ENCODE assay signal across 8 cellular contexts in the genomic region with DNA sequence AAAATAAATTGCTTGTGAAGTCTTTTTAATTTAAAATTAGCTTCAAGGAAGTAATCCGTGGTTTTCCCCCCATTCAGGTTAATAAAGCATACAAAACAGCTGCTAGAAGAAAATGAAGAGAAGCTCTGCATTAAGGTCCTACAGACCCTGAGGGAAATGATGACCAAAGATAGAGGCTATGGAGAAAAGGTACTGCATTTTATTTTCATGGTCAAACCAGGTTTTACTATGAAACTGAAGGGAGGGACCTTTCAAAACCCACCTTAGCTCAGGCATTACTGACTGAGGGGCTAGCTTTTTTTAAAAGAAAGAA.
A peak's percentile ranks its signal among the peaks of the same experiment; 100 is the strongest.
DNase-seq lines count a peak whose midpoint lies in the region; ATAC-seq and TF ChIP-seq lines count a peak whose summit lies in the region.

No MANE protein-coding gene starts in this region.

- H4K91ac ChIP-seq in neuronal stem cell (ENCODE audit: low read depth, low read length, poor library complexity): no peak overlapping the region

- peak; percentile 16 for TF ChIP-seq CTCF in type B pancreatic cell (conservative IDR thresholded peaks at IDR 0.05)

- no peaks in the 10 kb centered on the region for H3K27me3 ChIP-seq in neuronal stem cell (ENCODE audit: control insufficient read depth in 3 of 3, insufficient read depth in 3 of 3, low read depth in 1 of 3, low read length in 3 of 3)

- H3K27me3 Mint-ChIP-seq in T-helper 2 cell treated with Interferon-gamma antibody and Interleukin-4, amounts not matched to agents 5 μg/mL and 100 μg/mL, for 36 hours (ENCODE audit: low read depth): no peaks in the 10 kb centered on the region
- no peaks in the 10 kb centered on the region for H3K27me3 Mint-ChIP-seq in type B pancreatic cell

- H2BK120ac ChIP-seq in neuronal stem cell (ENCODE audit: low read depth, low read length): no peak overlapping the region

- no peak overlapping the region for H4K8ac ChIP-seq in neuronal stem cell (ENCODE audit: low read depth, low read length)

- no peak overlapping the region for H2BK12ac ChIP-seq in neuronal stem cell (ENCODE audit: low read length)

- H3K9ac ChIP-seq in neuronal stem cell (ENCODE audit: low read depth, low read length, poor library complexity): no peak overlapping the region

- no peak overlapping the region for H2BK15ac ChIP-seq in neuronal stem cell (ENCODE audit: low read length)

- ATAC-seq in HG03175 (IDR thresholded peaks at IDR 0.05; ENCODE audit: unreplicated experiment): peak; percentile 19

- H3K79me1 ChIP-seq in neuronal stem cell (ENCODE audit: low read depth, low read length): no peaks in the 10 kb centered on the region

- peak overlapping the region; percentile 59 for H3K27ac ChIP-seq in caudate nucleus (ENCODE audit: low read depth, low read length)
- H3K27ac ChIP-seq in neuronal stem cell (replicated peaks; ENCODE audit: low read length): no peak overlapping the region

- no peak overlapping the region for H3K23ac ChIP-seq in neuronal stem cell (ENCODE audit: low read depth, low read length, poor library complexity)

- H3K14ac ChIP-seq in neuronal stem cell (ENCODE audit: low read length): no peak overlapping the region

- no peaks in the 10 kb centered on the region for H3K9me3 ChIP-seq in neuronal stem cell (replicated peaks in 1 of 2; ENCODE audit: control insufficient read depth in 2 of 2, insufficient read depth in 1 of 2, low read depth in 1 of 2, low read length in 2 of 2)

- H2AFZ ChIP-seq in neuronal stem cell (ENCODE audit: low read length): no peak overlapping the region

- no peak for DNase-seq in T-helper 2 cell treated with Interferon-gamma antibody and Interleukin-4, amounts not matched to agents 5 μg/mL and 100 μg/mL, for 36 hours (ENCODE audit: low spot score)
- no peak for DNase-seq in T-helper 2 cell
- DNase-seq in caudate nucleus (lab: John Stamatoyannopoulos, UW): no peak
- no peak for DNase-seq in type B pancreatic cell (ENCODE audit: extremely low spot score, unreplicated experiment)
- no peak for DNase-seq in neuronal stem cell (ENCODE audit: low spot score)
- DNase-seq in dedifferentiated amniotic fluid mesenchymal stem cell (ENCODE audit: extremely low spot score): no peak
- no peak for DNase-seq in NCI-H1436 treated with DMSO at 0.1 percent for 48 hours (lab: John Stamatoyannopoulos, UW)

- H3K4me3 ChIP-seq in neuronal stem cell (ENCODE audit: low read length in 2 of 2): no peak overlapping the region

- peaks cover 21% of the 10 kb centered on the region for H3K36me3 Mint-ChIP-seq in T-helper 2 cell treated with Interferon-gamma antibody and Interleukin-4, amounts not matched to agents 5 μg/mL and 100 μg/mL, for 36 hours (ENCODE audit: low read depth)
- H3K36me3 Mint-ChIP-seq in type B pancreatic cell: peaks cover 8% of the 10 kb centered on the region

- H3K4me1 Mint-ChIP-seq in T-helper 2 cell treated with Interferon-gamma antibody and Interleukin-4, amounts not matched to agents 5 μg/mL and 100 μg/mL, for 36 hours (ENCODE audit: low read depth): peaks cover 18% of the 10 kb centered on the region
- peaks cover 18% of the 10 kb centered on the region for H3K4me1 Mint-ChIP-seq in type B pancreatic cell (ENCODE audit: unreplicated experiment)

- H3K4ac ChIP-seq in neuronal stem cell (ENCODE audit: low read length): no peak overlapping the region

- no peak overlapping the region for H3K4me3 Mint-ChIP-seq in T-helper 2 cell treated with Interferon-gamma antibody and Interleukin-4, amounts not matched to agents 5 μg/mL and 100 μg/mL, for 36 hours
- H3K4me3 Mint-ChIP-seq in type B pancreatic cell: no peak overlapping the region

- H2AK5ac ChIP-seq in neuronal stem cell (ENCODE audit: low read depth, low read length): no peak overlapping the region

- H3K18ac ChIP-seq in neuronal stem cell (ENCODE audit: low read length): no peak overlapping the region

- H3K36me3 ChIP-seq in neuronal stem cell (replicated peaks in 1 of 2; ENCODE audit: control insufficient read depth in 2 of 2, insufficient read depth in 2 of 2, low read length in 2 of 2): no peaks in the 10 kb centered on the region

- no CpG with 5 or more reads among the region's 1 CpG for WGBS in neuronal stem cell (ENCODE audit: extremely low coverage in 2 of 2, insufficient read length in 2 of 2, insufficient replicate concordance in 1 of 2), 2 donors

- no peak overlapping the region for H3K4me2 ChIP-seq in neuronal stem cell (ENCODE audit: insufficient read depth, low read length, poor library complexity, severe bottlenecking)

- peak overlapping the region; percentile 7 for H3K27ac Mint-ChIP-seq in T-helper 2 cell treated with Interferon-gamma antibody and Interleukin-4, amounts not matched to agents 5 μg/mL and 100 μg/mL, for 36 hours
- H3K27ac Mint-ChIP-seq in type B pancreatic cell: peak overlapping the region; percentile 88

- H2BK5ac ChIP-seq in neuronal stem cell (ENCODE audit: low read length): no peak overlapping the region

- peaks cover 3% of the 10 kb centered on the region for H3K9me3 Mint-ChIP-seq in T-helper 2 cell treated with Interferon-gamma antibody and Interleukin-4, amounts not matched to agents 5 μg/mL and 100 μg/mL, for 36 hours
- no peaks in the 10 kb centered on the region for H3K9me3 Mint-ChIP-seq in type B pancreatic cell

- H3K4me1 ChIP-seq in neuronal stem cell (ENCODE audit: control insufficient read depth in 2 of 2, insufficient read depth in 1 of 2, low read depth in 1 of 2, low read length in 2 of 2): no peaks in the 10 kb centered on the region
